In the genomic region with DNA sequence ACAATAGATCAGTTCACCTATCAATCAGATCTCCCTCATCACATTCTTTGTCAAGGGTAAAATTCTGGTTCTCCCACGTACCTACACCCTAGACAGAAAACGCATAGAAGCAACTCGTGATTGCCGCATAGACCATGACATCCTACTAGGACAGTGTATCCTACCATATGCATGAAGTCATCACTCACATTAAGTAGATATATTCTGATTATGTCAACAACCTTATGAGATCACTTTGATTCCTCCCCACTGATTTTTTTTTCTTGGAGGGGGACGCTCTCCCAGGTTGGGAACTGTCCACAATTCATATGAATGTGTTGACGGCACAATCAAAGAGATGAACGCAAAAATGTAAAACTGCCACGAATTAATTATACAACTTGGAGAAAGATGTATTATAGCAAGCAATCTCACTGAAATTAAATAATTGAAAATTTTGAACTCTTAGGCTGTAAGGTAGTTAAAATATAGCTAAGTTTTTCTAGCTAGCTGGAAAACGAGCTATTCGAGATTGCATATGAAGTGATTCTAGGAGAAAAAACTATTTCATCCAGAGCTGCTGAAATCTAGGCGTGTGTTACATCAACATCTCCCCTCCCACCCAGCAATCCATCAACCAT, we compare ENCODE assay signal across 10 cellular contexts.
DNase-seq lines count a peak whose midpoint lies in the region; ATAC-seq and TF ChIP-seq lines count a peak whose summit lies in the region.
"Had no signal": no experiment of that assay in that cellular context is flagged by ENCODE, and none has a peak within 500 bp of the region (broad histone marks: within the 10 kb centered on the region; RNA-seq: fewer than 3 reads in every experiment).

No MANE protein-coding gene starts in this region.

- H3K36me3 ChIP-seq in brain microvascular endothelial cell (replicated peaks) (no peaks in the 10 kb centered on the region), kidney epithelial cell (ENCODE audit: control insufficient read depth, insufficient read depth, low read length) (no peaks in the 10 kb centered on the region), tibial nerve (no peaks in the 10 kb centered on the region)

- no peaks in the 10 kb centered on the region for H3K9me3 ChIP-seq in tibial nerve

- peak overlapping the region; percentile 69 for H3K4me3 Mint-ChIP-seq in activated naive CD4-positive, alpha-beta T cell treated with anti-CD3 and anti-CD28 coated beads for 36 hours

- in situ Hi-C loops in brain microvascular endothelial cell (cut with HindIII; ENCODE audit: low pct_ligation_motif_present, low sequenced_read_pairs), result no loop called here
- in situ Hi-C loops in KBM-7 (cut with MboI; ENCODE audit: low pct_unique_long_range_greater_than_20kb, low sequenced_read_pairs), result no loop called here

- TF ChIP-seq POLR2A in tibial nerve (IDR thresholded peaks at IDR 0.05), result no peak

- 76 to 79% methylated on average over 11 of the region's 11 CpGs for WGBS in tibial nerve, 2 donors

- peaks cover 27% of the 10 kb centered on the region for H3K27me3 Mint-ChIP-seq in activated naive CD4-positive, alpha-beta T cell treated with anti-CD3 and anti-CD28 coated beads for 36 hours (ENCODE audit: low read depth)

- intact Hi-C loops in activated naive CD4-positive, alpha-beta T cell treated with anti-CD3 and anti-CD28 coated beads for 36 hours (cut with micrococcal nuclease), result loop anchor here (5.0 kb wide), 1 partner anchor 681 kb away; the partner anchor contains the start of gene CITED2
- intact Hi-C loops in posterior cingulate gyrus (cut with DNase I), result loop anchor here (5.0 kb wide), 1 partner anchor 76 kb away; no protein-coding TSS in a partner anchor

- H3K27ac ChIP-seq in brain microvascular endothelial cell, result peak overlapping the region; percentile 68
- peak overlapping the region in 2 of 4 donors; percentile 79 to 86 for H3K27ac ChIP-seq in tibial nerve

- CTCF ChIA-PET in activated naive CD4-positive, alpha-beta T cell treated with anti-CD3 and anti-CD28 coated beads for 36 hours (lab: Charles Lee), result interaction anchor here (0.6 to 2.0 kb wide), 10 partner anchors 17 to 674 kb away, joined by 3 to 9 read pairs (median 4); partner anchors contain the start of gene CCDC28A

- no peaks in the 10 kb centered on the region for H3K9me3 Mint-ChIP-seq in activated naive CD4-positive, alpha-beta T cell treated with anti-CD3 and anti-CD28 coated beads for 36 hours
- H3K9me3 Mint-ChIP-seq in activated naive CD4-positive, alpha-beta T cell treated with anti-CD3 and anti-CD28 coated beads, Interleukin-2, amount 50 U/mL, for 72 hours, result no peaks in the 10 kb centered on the region

- H3K4me3 ChIP-seq in brain microvascular endothelial cell (ENCODE audit: low read depth, low read length), result peak overlapping the region; percentile 79
- H3K4me3 ChIP-seq in kidney epithelial cell (ENCODE audit: low read depth, low read length), result peak overlapping the region; percentile 66
- H3K4me3 ChIP-seq in tibial nerve, result peak overlapping the region in 3 of 4 donors; percentile 76 to 83 (median 77)

- no peak for TF ChIP-seq CTCF in brain microvascular endothelial cell (IDR thresholded peaks at IDR 0.05; ENCODE audit: low read depth, low read length, missing control alignments)
- no peak for TF ChIP-seq CTCF in kidney epithelial cell (IDR thresholded peaks at IDR 0.05; ENCODE audit: insufficient read depth, low read length, poor library complexity, severe bottlenecking)
- no peak for TF ChIP-seq CTCF in tibial nerve (IDR thresholded peaks at IDR 0.05)

- ATAC-seq in activated naive CD4-positive, alpha-beta T cell treated with anti-CD3 and anti-CD28 coated beads, Interleukin-2, amount 50 U/mL, for 72 hours, result no peak

- no peak for TF ChIP-seq EP300 in tibial nerve (IDR thresholded peaks at IDR 0.05)

- DNase-seq in activated naive CD4-positive, alpha-beta T cell treated with anti-CD3 and anti-CD28 coated beads for 36 hours, result no peak
- DNase-seq in activated naive CD4-positive, alpha-beta T cell treated with anti-CD3 and anti-CD28 coated beads, Interleukin-2, amount 50 U/mL, for 72 hours (ENCODE audit: low spot score in 2 of 2), result no peak
- DNase-seq in brain microvascular endothelial cell (no peak), kidney epithelial cell (ENCODE audit: low read depth) (no peak), tibial nerve (ENCODE audit: low spot score in 2 of 2) (no peak), KBM-7 (no peak), NCI-H146 (lab: John Stamatoyannopoulos, UW) (no peak), posterior cingulate gyrus (no peak)
- DNase-seq: activated effector memory CD4-positive, alpha-beta T cell treated with anti-CD3 and anti-CD28 coated beads, Interleukin-2, amount 50 U/mL, for 16 hours; midbrain had no signal

- peaks cover 0 to 11% (median 0%) of the 10 kb centered on the region in 4 donors for H3K4me1 ChIP-seq in tibial nerve

- H3K27ac Mint-ChIP-seq in activated naive CD4-positive, alpha-beta T cell treated with anti-CD3 and anti-CD28 coated beads for 36 hours, result no peak overlapping the region
- H3K27ac Mint-ChIP-seq in activated naive CD4-positive, alpha-beta T cell treated with anti-CD3 and anti-CD28 coated beads, Interleukin-2, amount 50 U/mL, for 72 hours, result no peak overlapping the region

- H3K4me1 Mint-ChIP-seq in activated naive CD4-positive, alpha-beta T cell treated with anti-CD3 and anti-CD28 coated beads for 36 hours (ENCODE audit: low read depth), result peaks cover 5% of the 10 kb centered on the region

- no peaks in the 10 kb centered on the region for H3K36me3 Mint-ChIP-seq in activated naive CD4-positive, alpha-beta T cell treated with anti-CD3 and anti-CD28 coated beads for 36 hours (ENCODE audit: low read depth)
- peaks cover 0 to 4% of the 10 kb centered on the region in 2 donors for H3K36me3 Mint-ChIP-seq in activated naive CD4-positive, alpha-beta T cell treated with anti-CD3 and anti-CD28 coated beads, Interleukin-2, amount 50 U/mL, for 72 hours

- H3K27me3 ChIP-seq in brain microvascular endothelial cell (replicated peaks), result no peaks in the 10 kb centered on the region
- H3K27me3 ChIP-seq in kidney epithelial cell (ENCODE audit: control insufficient read depth, insufficient read depth, low read length), result no peaks in the 10 kb centered on the region
- H3K27me3 ChIP-seq in tibial nerve, result no peaks in the 10 kb centered on the region
